Comparison of ENCODE assay signal across 1 cellular context in the genomic region with DNA sequence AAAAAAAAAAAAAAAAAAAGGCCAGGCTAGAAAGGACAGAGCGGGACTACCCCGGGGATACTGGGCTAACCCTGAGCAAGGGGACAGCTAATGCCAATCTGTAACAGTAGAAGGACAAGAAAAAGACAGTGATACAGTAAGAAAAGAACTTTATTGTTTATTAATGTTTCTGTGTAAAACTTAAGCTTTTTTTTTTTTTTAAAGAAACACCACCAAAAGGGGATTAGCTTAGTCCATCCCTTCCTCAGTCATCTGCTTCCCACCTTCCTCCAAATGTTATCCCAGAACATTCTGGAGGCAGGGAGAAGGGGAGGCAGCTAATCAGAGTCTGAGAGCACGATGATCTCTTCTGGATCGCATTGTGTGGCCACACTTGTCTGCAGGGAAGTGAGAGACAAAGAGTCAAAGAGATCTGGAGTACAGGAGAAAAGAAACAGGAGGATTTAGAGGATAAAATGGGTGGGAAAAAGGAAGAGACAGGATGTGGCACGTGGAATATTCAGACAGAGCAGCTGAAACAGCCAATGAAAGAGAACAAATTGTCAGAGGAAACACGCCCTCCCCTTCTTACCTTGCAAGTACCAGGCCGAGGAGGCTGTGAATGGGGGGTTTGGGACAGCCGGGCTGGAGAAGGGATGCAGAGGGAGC.
TF ChIP-seq lines count a peak whose summit lies in the region.

No MANE protein-coding gene starts in this region.

TF ChIP-seq in WTC11, 78 proteins besides CTCF, POLR2A, EP300 and RAD21 (continued from another document):
- TF ChIP-seq, protein P1, sequence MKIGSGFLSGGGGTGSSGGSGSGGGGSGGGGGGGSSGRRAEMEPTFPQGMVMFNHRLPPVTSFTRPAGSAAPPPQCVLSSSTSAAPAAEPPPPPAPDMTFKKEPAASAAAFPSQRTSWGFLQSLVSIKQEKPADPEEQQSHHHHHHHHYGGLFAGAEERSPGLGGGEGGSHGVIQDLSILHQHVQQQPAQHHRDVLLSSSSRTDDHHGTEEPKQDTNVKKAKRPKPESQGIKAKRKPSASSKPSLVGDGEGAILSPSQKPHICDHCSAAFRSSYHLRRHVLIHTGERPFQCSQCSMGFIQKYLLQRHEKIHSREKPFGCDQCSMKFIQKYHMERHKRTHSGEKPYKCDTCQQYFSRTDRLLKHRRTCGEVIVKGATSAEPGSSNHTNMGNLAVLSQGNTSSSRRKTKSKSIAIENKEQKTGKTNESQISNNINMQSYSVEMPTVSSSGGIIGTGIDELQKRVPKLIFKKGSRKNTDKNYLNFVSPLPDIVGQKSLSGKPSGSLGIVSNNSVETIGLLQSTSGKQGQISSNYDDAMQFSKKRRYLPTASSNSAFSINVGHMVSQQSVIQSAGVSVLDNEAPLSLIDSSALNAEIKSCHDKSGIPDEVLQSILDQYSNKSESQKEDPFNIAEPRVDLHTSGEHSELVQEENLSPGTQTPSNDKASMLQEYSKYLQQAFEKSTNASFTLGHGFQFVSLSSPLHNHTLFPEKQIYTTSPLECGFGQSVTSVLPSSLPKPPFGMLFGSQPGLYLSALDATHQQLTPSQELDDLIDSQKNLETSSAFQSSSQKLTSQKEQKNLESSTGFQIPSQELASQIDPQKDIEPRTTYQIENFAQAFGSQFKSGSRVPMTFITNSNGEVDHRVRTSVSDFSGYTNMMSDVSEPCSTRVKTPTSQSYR (CRISPR knock-in tag; IDR thresholded peaks at IDR 0.05): no peak
- no peak for TF ChIP-seq NFYB (CRISPR knock-in tag; conservative IDR thresholded peaks at IDR 0.05; ENCODE audit: low read depth)
